Comparison of ENCODE assay signal across 1 cellular context in the genomic region with DNA sequence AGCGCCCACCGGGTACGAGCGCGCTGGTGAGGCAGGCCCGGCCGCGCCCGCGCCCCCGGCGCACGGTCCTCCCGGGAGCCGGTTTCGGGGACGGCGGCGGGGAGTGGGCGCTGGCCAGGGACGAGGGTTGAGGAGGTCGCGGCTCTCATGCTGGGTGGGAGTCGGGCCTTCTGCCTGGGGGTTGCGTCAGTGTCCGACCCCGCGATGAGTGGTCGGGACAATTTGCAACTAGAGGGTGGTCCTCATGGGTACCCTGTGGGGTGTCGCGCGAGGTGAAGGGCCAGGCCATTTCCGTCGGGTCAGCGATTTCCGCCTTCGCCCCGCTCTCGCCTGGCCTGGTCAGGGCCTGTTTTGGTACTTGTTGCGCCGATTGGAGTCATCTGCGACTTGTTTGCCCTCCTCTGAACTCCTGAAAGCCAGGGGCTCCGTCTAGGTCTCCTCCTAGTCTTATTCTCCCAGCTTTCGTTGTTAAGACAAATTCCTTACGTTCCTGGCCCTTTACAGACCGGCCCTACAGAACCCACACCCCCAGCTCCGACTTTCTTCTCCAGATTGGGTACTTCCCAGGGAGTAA.
TF ChIP-seq lines count a peak whose summit lies in the region.

No MANE protein-coding gene starts in this region.

TF ChIP-seq in K562, 482 proteins besides CTCF, POLR2A, EP300 and RAD21 (continued from another document):
- TF ChIP-seq RBBP5 (IDR thresholded peaks at IDR 0.05; ENCODE audit: borderline replicate concordance, insufficient read depth, low read length, poor library complexity, severe bottlenecking) (peak; percentile 21), NFIC (IDR thresholded peaks at IDR 0.05) (no peak), STAT5B (CRISPR knock-in tag; IDR thresholded peaks at IDR 0.05) (no peak), C11orf30 (IDR thresholded peaks at IDR 0.05; ENCODE audit: low read depth) (peak; percentile 96), RFX5 (IDR thresholded peaks at IDR 0.05; ENCODE audit: low read depth, low read length) (no peak), RB1 (IDR thresholded peaks at IDR 0.05; ENCODE audit: low read depth) (peak; percentile 6; the same call in 1 of the 2 replicates), NONO (IDR thresholded peaks at IDR 0.05; ENCODE audit: low read depth in 2 of 2, low read length in 1 of 2) (no peak), PHF21A (IDR thresholded peaks at IDR 0.05; ENCODE audit: borderline replicate concordance, low read depth) (no peak), GATAD2A (IDR thresholded peaks at IDR 0.05) (no peak), TEAD1 (CRISPR knock-in tag; IDR thresholded peaks at IDR 0.05) (no peak), ZBTB7A (IDR thresholded peaks at IDR 0.05; ENCODE audit: borderline replicate concordance, control insufficient read depth, low read depth, low read length) (peak; percentile 38; the same call in 1 of the 2 replicates), ZNF146 (CRISPR knock-in tag; IDR thresholded peaks at IDR 0.05; ENCODE audit: unreplicated experiment) (no peak)
- TF ChIP-seq, protein P1, sequence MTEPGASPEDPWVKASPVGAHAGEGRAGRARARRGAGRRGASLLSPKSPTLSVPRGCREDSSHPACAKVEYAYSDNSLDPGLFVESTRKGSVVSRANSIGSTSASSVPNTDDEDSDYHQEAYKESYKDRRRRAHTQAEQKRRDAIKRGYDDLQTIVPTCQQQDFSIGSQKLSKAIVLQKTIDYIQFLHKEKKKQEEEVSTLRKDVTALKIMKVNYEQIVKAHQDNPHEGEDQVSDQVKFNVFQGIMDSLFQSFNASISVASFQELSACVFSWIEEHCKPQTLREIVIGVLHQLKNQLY (CRISPR knock-in tag; conservative IDR thresholded peaks at IDR 0.05): no peak
- TF ChIP-seq, protein P2, sequence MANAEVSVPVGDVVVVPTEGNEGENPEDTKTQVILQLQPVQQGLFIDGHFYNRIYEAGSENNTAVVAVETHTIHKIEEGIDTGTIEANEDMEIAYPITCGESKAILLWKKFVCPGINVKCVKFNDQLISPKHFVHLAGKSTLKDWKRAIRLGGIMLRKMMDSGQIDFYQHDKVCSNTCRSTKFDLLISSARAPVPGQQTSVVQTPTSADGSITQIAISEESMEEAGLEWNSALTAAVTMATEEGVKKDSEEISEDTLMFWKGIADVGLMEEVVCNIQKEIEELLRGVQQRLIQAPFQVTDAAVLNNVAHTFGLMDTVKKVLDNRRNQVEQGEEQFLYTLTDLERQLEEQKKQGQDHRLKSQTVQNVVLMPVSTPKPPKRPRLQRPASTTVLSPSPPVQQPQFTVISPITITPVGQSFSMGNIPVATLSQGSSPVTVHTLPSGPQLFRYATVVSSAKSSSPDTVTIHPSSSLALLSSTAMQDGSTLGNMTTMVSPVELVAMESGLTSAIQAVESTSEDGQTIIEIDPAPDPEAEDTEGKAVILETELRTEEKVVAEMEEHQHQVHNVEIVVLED (CRISPR knock-in tag; IDR thresholded peaks at IDR 0.05): no peak
